ENCODE assay signal across 8 cellular contexts in the genomic region with DNA sequence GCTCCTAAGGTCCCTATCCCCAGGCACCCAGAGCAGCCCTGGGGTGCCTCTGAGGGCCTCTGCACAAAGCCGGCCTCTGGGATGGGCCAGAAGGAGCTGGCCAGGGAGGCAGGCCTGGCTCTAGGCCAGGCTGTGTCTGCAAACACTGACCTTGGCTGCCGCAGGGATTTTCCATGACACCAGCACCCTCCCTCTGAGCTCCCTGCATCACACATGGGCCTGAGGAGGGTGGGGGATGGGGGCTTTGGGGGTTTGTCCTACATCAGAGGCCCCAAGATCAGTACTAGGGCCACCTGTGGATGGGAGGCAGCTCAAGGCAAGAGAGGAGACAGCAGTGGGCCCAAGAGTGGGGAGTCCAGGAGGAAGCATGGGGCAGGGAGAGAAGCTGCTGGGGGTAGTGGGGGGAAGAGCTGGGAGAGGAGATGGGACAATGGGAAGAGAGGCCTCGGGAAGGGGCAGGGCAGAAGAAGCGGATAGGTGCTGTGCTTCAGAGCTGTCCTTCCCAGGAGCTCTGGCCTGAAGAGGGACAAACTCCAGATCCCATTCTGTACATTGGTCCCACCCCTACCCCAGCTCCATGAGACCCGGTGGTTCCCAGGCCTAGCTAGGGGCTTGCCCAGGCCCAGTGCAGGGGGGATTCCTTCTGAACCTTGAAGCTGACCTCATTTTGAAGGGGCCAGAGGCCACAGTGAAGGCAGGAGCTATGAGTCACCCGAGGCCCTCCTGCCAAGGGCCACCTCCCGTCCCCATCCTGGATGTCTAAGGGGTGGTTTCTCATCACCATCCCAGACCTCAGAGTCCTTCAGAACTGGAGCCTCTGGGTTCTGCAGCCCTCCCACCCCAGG. TPM values are rescaled to one million over a fixed set of nuclear protein-coding genes. Genes with fewer than 3 reads are reported as not detected.
A peak's percentile ranks its signal among the peaks of the same experiment; 100 is the strongest.
DNase-seq lines count a peak whose midpoint lies in the region; ATAC-seq and TF ChIP-seq lines count a peak whose summit lies in the region.

No MANE protein-coding gene starts in this region.

- no peaks in the 10 kb centered on the region for H3K9me3 Mint-ChIP-seq in chondrocyte (ENCODE audit: low read depth)
- no peaks in the 10 kb centered on the region for H3K9me3 Mint-ChIP-seq in activated T-cell treated with anti-CD3 and anti-CD28 coated beads, Interleukin-2, amount 50 U/mL, for 24 hours

- TF ChIP-seq CTCF in chondrocyte (IDR thresholded peaks at IDR 0.05) (no peak), lower lobe of right lung (IDR thresholded peaks at IDR 0.05) (no peak)

- H3K36me3 Mint-ChIP-seq in chondrocyte (ENCODE audit: low read depth) = no peaks in the 10 kb centered on the region
- H3K36me3 Mint-ChIP-seq in activated T-cell treated with anti-CD3 and anti-CD28 coated beads, Interleukin-2, amount 50 U/mL, for 24 hours (ENCODE audit: low read depth) = no peaks in the 10 kb centered on the region

- no peaks in the 10 kb centered on the region for H3K27me3 ChIP-seq in lower lobe of right lung (ENCODE audit: low read depth)

- no peaks in the 10 kb centered on the region for H3K27me3 Mint-ChIP-seq in chondrocyte (ENCODE audit: low read depth)
- H3K27me3 Mint-ChIP-seq in activated T-cell treated with anti-CD3 and anti-CD28 coated beads, Interleukin-2, amount 50 U/mL, for 24 hours = no peaks in the 10 kb centered on the region

- peak; percentile 76 to 79 for ATAC-seq in lower lobe of right lung
- ATAC-seq in HG02884 (IDR thresholded peaks at IDR 0.05; ENCODE audit: unreplicated experiment) = no peak

- H3K4me3 Mint-ChIP-seq in chondrocyte (ENCODE audit: unreplicated experiment) = no peak overlapping the region
- no peak overlapping the region for H3K4me3 Mint-ChIP-seq in activated T-cell treated with anti-CD3 and anti-CD28 coated beads, Interleukin-2, amount 50 U/mL, for 24 hours

- H3K36me3 ChIP-seq in lower lobe of right lung = no peaks in the 10 kb centered on the region

- no peaks in the 10 kb centered on the region for H3K9me3 ChIP-seq in lower lobe of right lung

- H3K27ac Mint-ChIP-seq in chondrocyte (ENCODE audit: unreplicated experiment) = peak overlapping the region; percentile 84
- no peak overlapping the region for H3K27ac Mint-ChIP-seq in activated T-cell treated with anti-CD3 and anti-CD28 coated beads, Interleukin-2, amount 50 U/mL, for 24 hours

- intact Hi-C loops in lower lobe of right lung (cut with DNase I) = no loop called here

- peak overlapping the region; percentile 44 for H3K27ac ChIP-seq in lower lobe of right lung

- peaks cover 62% of the 10 kb centered on the region for H3K4me1 Mint-ChIP-seq in chondrocyte (ENCODE audit: low read depth)
- no peaks in the 10 kb centered on the region for H3K4me1 Mint-ChIP-seq in activated T-cell treated with anti-CD3 and anti-CD28 coated beads, Interleukin-2, amount 50 U/mL, for 24 hours (ENCODE audit: low read depth)

- no peak overlapping the region for H3K4me3 ChIP-seq in lower lobe of right lung

- DNase-seq in NCI-H2081 (lab: John Stamatoyannopoulos, UW) = peak; percentile 34 to 77
- no peak for DNase-seq in NCI-H2081 treated with DMSO at 0.1 percent for 48 hours (lab: John Stamatoyannopoulos, UW)
- no peak for DNase-seq in chondrocyte (ENCODE audit: low spot score)
- DNase-seq in lower lobe of right lung = peak; percentile 80
- DNase-seq in ureter (ENCODE audit: low spot score) = peak; percentile 88
- no peak for DNase-seq in NCI-H187 treated with DMSO at 0.1 percent for 48 hours (lab: John Stamatoyannopoulos, UW)
- DNase-seq in activated T-cell treated with anti-CD3 and anti-CD28 coated beads, Interleukin-2, amount 50 U/mL, for 24 hours = no peak

- peaks cover 60% of the 10 kb centered on the region for H3K4me1 ChIP-seq in lower lobe of right lung

RNA-seq across cellular contexts. Expression of a gene that starts 28.0 kb away (rescaled TPM):
- total RNA-seq in chondrocyte (0.77 to 2.9 TPM (median 2.8 TPM) in 3 replicates), lower lobe of right lung (26.8 TPM), ureter (9.2 TPM)

RNA-seq across cellular contexts. Expression of a gene that starts 43.5 kb away (rescaled TPM):
- 35.5 to 48.4 TPM (median 46.1 TPM) in 3 replicates for total RNA-seq in chondrocyte
- 49.3 TPM for total RNA-seq in lower lobe of right lung
- total RNA-seq in ureter = 40.9 TPM

Comparison
In these comparisons a context has a peak if more than half of its experiments do, and no peak if none do; other contexts are left out.
1. DNase-seq: peak in NCI-H2081 (2 of 2), lower lobe of right lung (single experiment) and ureter (single experiment); none in NCI-H2081 treated with DMSO at 0.1 percent for 48 hours (single experiment), chondrocyte (single experiment), NCI-H187 treated with DMSO at 0.1 percent for 48 hours (single experiment) and activated T-cell treated with anti-CD3 and anti-CD28 coated beads, Interleukin-2, amount 50 U/mL, for 24 hours (single experiment).